13 cellular contexts compared by ENCODE assay signal in the genomic region with DNA sequence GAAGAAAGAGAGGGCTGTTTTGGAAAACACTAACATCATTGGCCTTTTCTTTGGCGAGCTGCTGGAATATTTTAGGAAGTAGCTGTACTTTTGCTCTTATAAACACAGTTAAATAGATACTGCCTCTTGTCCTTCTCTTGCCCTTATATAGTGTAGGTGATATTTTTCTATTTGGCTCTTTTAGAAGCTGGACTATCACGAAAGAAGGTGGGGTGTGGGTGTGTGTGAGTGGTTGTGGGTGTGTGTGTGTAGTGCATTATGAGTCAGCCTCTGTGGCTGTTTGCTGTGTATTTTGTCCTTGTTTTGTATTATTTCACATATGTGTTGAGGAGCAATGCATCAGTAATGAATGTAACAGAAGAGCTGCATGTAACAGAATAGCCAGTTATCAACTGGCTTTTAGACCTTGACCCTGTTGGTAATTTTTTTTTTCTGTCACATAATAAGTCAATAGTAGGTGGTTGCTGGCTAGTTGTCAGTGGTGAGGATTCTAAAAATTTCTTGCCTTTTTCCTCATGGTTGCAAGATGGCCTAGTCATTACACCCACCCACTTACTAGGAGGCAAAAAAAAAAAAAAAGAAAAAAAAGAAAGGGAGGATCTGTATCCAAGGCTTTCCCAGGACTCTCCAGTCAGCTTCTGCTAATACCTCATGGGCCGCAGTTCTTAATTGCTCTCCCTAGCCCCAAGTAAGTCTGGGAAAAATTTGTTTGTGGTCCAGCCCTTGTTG. TPM values are rescaled to one million over a fixed set of nuclear protein-coding genes. Genes with fewer than 3 reads are reported as not detected.
DNase-seq lines count a peak whose midpoint lies in the region; ATAC-seq, FAIRE-seq and TF ChIP-seq lines count a peak whose summit lies in the region.
"Had no signal": no experiment of that assay in that cellular context is flagged by ENCODE, and none has a peak within 500 bp of the region (broad histone marks: within the 10 kb centered on the region; RNA-seq: fewer than 3 reads in every experiment).

No MANE protein-coding gene starts in this region.

- TF ChIP-seq CTCF in H9 (conservative IDR thresholded peaks at IDR 0.05) (no peak), brain microvascular endothelial cell (IDR thresholded peaks at IDR 0.05; ENCODE audit: low read depth, low read length, missing control alignments) (no peak), tibial artery (IDR thresholded peaks at IDR 0.05) (no peak), D721Med (IDR thresholded peaks at IDR 0.05; ENCODE audit: insufficient read depth, missing control alignments) (no peak)

- H3K27ac ChIP-seq in H9 (ENCODE audit: insufficient read length, low read depth, low read length) (no peak overlapping the region), brain microvascular endothelial cell (peak overlapping the region; percentile 46), tibial artery (peak overlapping the region; percentile 72 to 77)
- H3K27ac ChIP-seq: neutrophil had no signal

- no peaks in the 10 kb centered on the region for H3K79me2 ChIP-seq in H9 (ENCODE audit: insufficient read depth, low read length)

- H3K4me3 ChIP-seq in brain microvascular endothelial cell (ENCODE audit: low read depth, low read length) (no peak overlapping the region), tibial artery (peak overlapping the region; percentile 25 to 36)
- H3K4me3 ChIP-seq: Peyer's patch had no signal

- H2BK15ac ChIP-seq in H9 (ENCODE audit: low read depth, low read length): no peak overlapping the region

- H3K4me1 Mint-ChIP-seq in H9: peaks cover 14 to 21% of the 10 kb centered on the region in 2 experiments
- H3K4me1 Mint-ChIP-seq in immature natural killer cell: peaks cover 17 to 23% of the 10 kb centered on the region in 2 donors

- peak overlapping the region; percentile 23 for H2BK12ac ChIP-seq in H9 (ENCODE audit: insufficient read length, low read depth, low read length)

- no peak overlapping the region for H3K23ac ChIP-seq in H9 (ENCODE audit: insufficient read length, low read depth, low read length)

- no peak for DNase-seq in H9
- no peak for DNase-seq in brain microvascular endothelial cell
- DNase-seq in left lobe of liver (ENCODE audit: low spot score): no peak
- no peak for DNase-seq in tibial artery
- no peak for DNase-seq in immature natural killer cell
- DNase-seq in Kasumi-1 (lab: John Stamatoyannopoulos, UW): no peak
- no peak for DNase-seq in D721Med (ENCODE audit: insufficient read length, low spot score)
- DNase-seq: DMS79 treated with DMSO at 0.1 percent for 48 hours, hippocampal formation, NCI-H1105, Peyer's patch had no signal

- no CpG with 5 or more reads among the region's 3 CpGs for WGBS in H9 (ENCODE audit: extremely low coverage, insufficient read length, low lambda C conversion rate)

- H3K9me3 Mint-ChIP-seq in H9: no peaks in the 10 kb centered on the region
- no peaks in the 10 kb centered on the region for H3K9me3 Mint-ChIP-seq in immature natural killer cell

- FAIRE-seq in D721Med (lab: Jason Lieb, UNC): no peak

- ATAC-seq in left lobe of liver (peak; percentile 26), GM18520 (IDR thresholded peaks at IDR 0.05; ENCODE audit: unreplicated experiment) (no peak)

- H3K4ac ChIP-seq in H9 (ENCODE audit: low read depth, low read length): no peak overlapping the region

- no peak overlapping the region for H4K5ac ChIP-seq in H9 (ENCODE audit: insufficient read length, low read depth, low read length)

- no peak overlapping the region for H3K14ac ChIP-seq in H9 (ENCODE audit: insufficient read depth, low read length)

- H3K79me1 ChIP-seq in H9 (ENCODE audit: insufficient read depth, low read depth, low read length, poor library complexity, severe bottlenecking): no peaks in the 10 kb centered on the region

- 0 out of 7 replicates have a peak overlapping the region, but pooled peaks of 1 of the 3 experiments have one; percentile 1 for H3K27ac Mint-ChIP-seq in H9
- H3K27ac Mint-ChIP-seq in immature natural killer cell: peak overlapping the region in 1 of 6 donors; percentile 73

- peaks cover 6% of the 10 kb centered on the region for H3K4me1 ChIP-seq in H9 (ENCODE audit: insufficient read depth, low read length)
- peaks cover 0 to 83% (median 26%) of the 10 kb centered on the region in 4 donors for H3K4me1 ChIP-seq in tibial artery

- H3K36me3 Mint-ChIP-seq in H9 (ENCODE audit: insufficient read depth in 1 of 3, low read depth in 3 of 3) (no peaks in the 10 kb centered on the region; a peak in 1 of 7 replicates), immature natural killer cell (peaks cover 0 to 13% (median 0%) of the 10 kb centered on the region in 3 donors)

- H3K9ac ChIP-seq in H9 (ENCODE audit: extremely low read depth, insufficient read length, low read length): no peak overlapping the region

- H3K4me3 Mint-ChIP-seq in H9 (no peak overlapping the region), immature natural killer cell (peak overlapping the region in 1 of 5 donors; percentile 26)

- H4K20me1 ChIP-seq in H9 (ENCODE audit: control insufficient read depth, insufficient read depth, insufficient read length): no peaks in the 10 kb centered on the region

- H2BK120ac ChIP-seq in H9 (ENCODE audit: low read depth, low read length, poor library complexity, severe bottlenecking): no peak overlapping the region

- no peak overlapping the region for H4K8ac ChIP-seq in H9 (replicated peaks; ENCODE audit: insufficient read length, low read depth, low read length)

- H3K23me2 ChIP-seq in H9 (ENCODE audit: insufficient read length, low read depth, low read length, poor library complexity, severe bottlenecking): no peaks in the 10 kb centered on the region

- intact Hi-C loops in tibial artery (cut with DNase I; ENCODE audit: low total_unique reads): no loop called here

- H3K9me3 ChIP-seq in H9 (ENCODE audit: control insufficient read depth, low read depth, low read length): no peaks in the 10 kb centered on the region
- no peaks in the 10 kb centered on the region for H3K9me3 ChIP-seq in tibial artery
- H3K9me3 ChIP-seq: neutrophil, Peyer's patch had no signal

- H3K18ac ChIP-seq in H9 (ENCODE audit: insufficient read length, low read depth, low read length): no peak overlapping the region

- H2BK20ac ChIP-seq in H9 (ENCODE audit: low read depth, low read length, poor library complexity, severe bottlenecking): no peak overlapping the region

- no peak overlapping the region for H3K56ac ChIP-seq in H9 (ENCODE audit: insufficient read length, low read depth, low read length)

- H3K27me3 Mint-ChIP-seq in H9 (ENCODE audit: low read depth): no peaks in the 10 kb centered on the region
- H3K27me3 Mint-ChIP-seq in immature natural killer cell (ENCODE audit: low read depth in 3 of 3): peaks cover 0 to 3% (median 2%) of the 10 kb centered on the region in 3 donors

- H3K27me3 ChIP-seq in H9 (ENCODE audit: insufficient read depth, low read length) (no peaks in the 10 kb centered on the region), brain microvascular endothelial cell (replicated peaks) (no peaks in the 10 kb centered on the region), tibial artery (no peaks in the 10 kb centered on the region)
- H3K27me3 ChIP-seq: neutrophil, Peyer's patch had no signal

- in situ Hi-C loops in brain microvascular endothelial cell (cut with HindIII; ENCODE audit: low pct_ligation_motif_present, low sequenced_read_pairs): no loop called here

- H2AFZ ChIP-seq in H9 (ENCODE audit: low read length): no peak overlapping the region

- no peak overlapping the region for H2BK5ac ChIP-seq in H9 (ENCODE audit: insufficient read length, low read length)

- no peak overlapping the region for H4K91ac ChIP-seq in H9 (ENCODE audit: insufficient read length, low read depth, low read length)

- no peak overlapping the region for H3K4me2 ChIP-seq in H9 (ENCODE audit: insufficient read depth, insufficient read length, low read length)

- no peak overlapping the region for H2AK5ac ChIP-seq in H9 (ENCODE audit: insufficient read length, low read length)

- no peaks in the 10 kb centered on the region for H3K36me3 ChIP-seq in brain microvascular endothelial cell (replicated peaks)
- peaks cover 0 to 5% (median 0%) of the 10 kb centered on the region in 3 donors for H3K36me3 ChIP-seq in tibial artery
- H3K36me3 ChIP-seq: neutrophil, Peyer's patch had no signal

- H3T11ph ChIP-seq in H9 (ENCODE audit: low read length): no peak overlapping the region

RNA-seq across cellular contexts. Expression of a gene that starts 23.8 kb away (rescaled TPM):
- 7.8 and 8.0 TPM in 2 replicates for total RNA-seq in H9 (2021)
- 8.0 TPM for total RNA-seq in left lobe of liver
- 10 to 100 TPM in 1 of 3 donors, 1 to 10 TPM in 2; 5.3 to 13.2 (median 7.0) TPM for polyA plus RNA-seq in immature natural killer cell
